Comparison of ENCODE assay signal across 1 cellular context in the genomic region with DNA sequence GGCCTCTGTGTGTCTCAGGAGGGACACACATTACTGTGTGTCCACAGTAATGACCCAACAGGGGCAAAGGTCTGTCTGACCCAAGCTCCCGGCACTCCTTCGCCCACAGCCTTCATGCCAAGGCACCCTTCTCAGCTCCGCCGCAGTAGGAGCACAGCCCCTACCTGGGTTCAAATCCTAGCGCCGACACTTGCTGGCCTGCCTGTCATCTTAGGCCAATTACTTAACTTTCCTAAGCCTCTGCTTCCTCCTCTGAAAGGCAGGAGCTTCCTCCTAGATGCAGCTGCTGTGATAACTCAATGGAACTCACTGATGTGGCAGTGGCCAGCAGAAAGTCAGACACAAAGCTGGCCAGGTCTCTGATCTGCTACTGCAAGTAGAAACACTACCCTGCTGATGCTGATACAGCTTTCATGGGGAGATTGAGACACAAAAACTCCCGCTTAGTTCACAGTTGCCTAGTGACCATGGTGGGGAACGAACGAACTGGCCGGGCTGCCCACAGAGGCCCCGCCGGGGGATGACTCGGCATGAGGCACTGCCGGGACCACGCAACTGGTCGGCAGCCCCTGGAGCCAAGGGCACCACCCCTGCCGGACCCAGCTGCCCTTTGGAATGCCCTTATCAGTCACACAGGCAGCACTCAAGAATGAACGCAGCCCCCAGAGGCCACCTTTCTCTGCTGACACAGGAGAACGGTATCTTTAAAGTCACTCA.
TF ChIP-seq lines count a peak whose summit lies in the region.

No MANE protein-coding gene starts in this region.

TF ChIP-seq in HepG2, 621 proteins besides CTCF, POLR2A, EP300 and RAD21 (continued from another document and continues in another):
- TF ChIP-seq, protein P1, sequence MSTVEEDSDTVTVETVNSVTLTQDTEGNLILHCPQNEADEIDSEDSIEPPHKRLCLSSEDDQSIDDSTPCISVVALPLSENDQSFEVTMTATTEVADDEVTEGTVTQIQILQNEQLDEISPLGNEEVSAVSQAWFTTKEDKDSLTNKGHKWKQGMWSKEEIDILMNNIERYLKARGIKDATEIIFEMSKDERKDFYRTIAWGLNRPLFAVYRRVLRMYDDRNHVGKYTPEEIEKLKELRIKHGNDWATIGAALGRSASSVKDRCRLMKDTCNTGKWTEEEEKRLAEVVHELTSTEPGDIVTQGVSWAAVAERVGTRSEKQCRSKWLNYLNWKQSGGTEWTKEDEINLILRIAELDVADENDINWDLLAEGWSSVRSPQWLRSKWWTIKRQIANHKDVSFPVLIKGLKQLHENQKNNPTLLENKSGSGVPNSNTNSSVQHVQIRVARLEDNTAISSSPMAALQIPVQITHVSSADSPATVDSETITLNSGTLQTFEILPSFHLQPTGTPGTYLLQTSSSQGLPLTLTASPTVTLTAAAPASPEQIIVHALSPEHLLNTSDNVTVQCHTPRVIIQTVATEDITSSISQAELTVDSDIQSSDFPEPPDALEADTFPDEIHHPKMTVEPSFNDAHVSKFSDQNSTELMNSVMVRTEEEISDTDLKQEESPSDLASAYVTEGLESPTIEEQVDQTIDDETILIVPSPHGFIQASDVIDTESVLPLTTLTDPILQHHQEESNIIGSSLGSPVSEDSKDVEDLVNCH (CRISPR knock-in tag; IDR thresholded peaks at IDR 0.05): no peak
- TF ChIP-seq, protein P2, sequence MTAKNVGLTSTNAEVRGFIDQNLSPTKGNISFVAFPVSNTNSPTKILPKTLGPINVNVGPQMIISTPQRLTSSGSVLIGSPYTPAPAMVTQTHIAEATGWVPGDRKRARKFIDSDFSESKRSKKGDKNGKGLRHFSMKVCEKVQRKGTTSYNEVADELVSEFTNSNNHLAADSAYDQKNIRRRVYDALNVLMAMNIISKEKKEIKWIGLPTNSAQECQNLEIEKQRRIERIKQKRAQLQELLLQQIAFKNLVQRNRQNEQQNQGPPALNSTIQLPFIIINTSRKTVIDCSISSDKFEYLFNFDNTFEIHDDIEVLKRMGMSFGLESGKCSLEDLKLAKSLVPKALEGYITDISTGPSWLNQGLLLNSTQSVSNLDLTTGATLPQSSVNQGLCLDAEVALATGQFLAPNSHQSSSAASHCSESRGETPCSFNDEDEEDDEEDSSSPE (CRISPR knock-in tag; IDR thresholded peaks at IDR 0.05): peak; percentile 7; the same call in 1 of the 2 replicates
- TF ChIP-seq ZNF816 (CRISPR knock-in tag; IDR thresholded peaks at IDR 0.05; ENCODE audit: borderline replicate concordance) (no peak), REPIN1 (CRISPR knock-in tag; IDR thresholded peaks at IDR 0.05; ENCODE audit: borderline replicate concordance, low read depth) (peak; percentile 35; the same call in 1 of the 2 replicates), PRMT3 (CRISPR knock-in tag; IDR thresholded peaks at IDR 0.05; ENCODE audit: borderline replicate concordance, low read depth) (0 out of 2 replicates have a peak, but pooled peaks have one; percentile 39), GATAD2A (CRISPR knock-in tag; IDR thresholded peaks at IDR 0.05) (peak; percentile 84), MED1 (CRISPR knock-in tag; IDR thresholded peaks at IDR 0.05) (peak; percentile 57), ZSCAN25 (CRISPR knock-in tag; IDR thresholded peaks at IDR 0.05) (peak; percentile 63; the same call in 1 of the 2 replicates), MBNL3 (CRISPR knock-in tag; conservative IDR thresholded peaks at IDR 0.05) (no peak), HNRNPLL (IDR thresholded peaks at IDR 0.05; ENCODE audit: low read depth, low read length, poor library complexity, severe bottlenecking) (peak; percentile 48), SOX6 (IDR thresholded peaks at IDR 0.05) (no peak), SOX6 (CRISPR knock-in tag; IDR thresholded peaks at IDR 0.05) (peak; percentile 38; the same call in 1 of the 2 replicates), MXI1 (IDR thresholded peaks at IDR 0.05; ENCODE audit: borderline replicate concordance, low read depth, low read length) (peak; percentile 50; the same call in 1 of the 3 replicates), IRX3 (CRISPR knock-in tag; IDR thresholded peaks at IDR 0.05; ENCODE audit: borderline replicate concordance, low read depth) (0 out of 2 replicates have a peak, but pooled peaks have one; percentile 54), ZBTB42 (CRISPR knock-in tag; IDR thresholded peaks at IDR 0.05) (0 out of 2 replicates have a peak, but pooled peaks have one; percentile 3), CHD4 (IDR thresholded peaks at IDR 0.05; ENCODE audit: borderline replicate concordance, low read length) (peak; percentile 63; the same call in 1 of the 2 replicates), DMAP1 (CRISPR knock-in tag; IDR thresholded peaks at IDR 0.05) (0 out of 2 replicates have a peak, but pooled peaks have one; percentile 7), MAFK (conservative IDR thresholded peaks at IDR 0.05 in 1 of 2, IDR thresholded peaks at IDR 0.05 in 1 of 2; ENCODE audit: low read length in 2 of 2) (peak; percentile 2 to 44; a peak in 2 of 4 replicates), ZNF644 (CRISPR knock-in tag; IDR thresholded peaks at IDR 0.05; ENCODE audit: low read depth) (peak; percentile 36; the same call in 1 of the 2 replicates), ZNF605 (CRISPR knock-in tag; IDR thresholded peaks at IDR 0.05) (0 out of 2 replicates have a peak, but pooled peaks have one; percentile 10), SALL1 (CRISPR knock-in tag; IDR thresholded peaks at IDR 0.05) (peak; percentile 31), MYC (CRISPR knock-in tag; IDR thresholded peaks at IDR 0.05; ENCODE audit: borderline replicate concordance) (peak; percentile 63), YEATS4 (CRISPR knock-in tag; IDR thresholded peaks at IDR 0.05; ENCODE audit: borderline replicate concordance) (0 out of 2 replicates have a peak, but pooled peaks have one; percentile 22), SYNCRIP (IDR thresholded peaks at IDR 0.05; ENCODE audit: insufficient read depth, low read depth, low read length) (no peak), GLI4 (CRISPR knock-in tag; IDR thresholded peaks at IDR 0.05; ENCODE audit: borderline replicate concordance) (peak; percentile 51; the same call in 1 of the 2 replicates), ZNF775 (CRISPR knock-in tag; IDR thresholded peaks at IDR 0.05; ENCODE audit: borderline replicate concordance) (no peak), KDM2A (CRISPR knock-in tag; IDR thresholded peaks at IDR 0.05; ENCODE audit: borderline replicate concordance, low read depth) (peak; percentile 53), ELF3 (CRISPR knock-in tag; IDR thresholded peaks at IDR 0.05) (0 out of 2 replicates have a peak, but pooled peaks have one; percentile 18), YEATS2 (CRISPR knock-in tag; IDR thresholded peaks at IDR 0.05; ENCODE audit: borderline replicate concordance) (no peak)
- TF ChIP-seq, protein P3, sequence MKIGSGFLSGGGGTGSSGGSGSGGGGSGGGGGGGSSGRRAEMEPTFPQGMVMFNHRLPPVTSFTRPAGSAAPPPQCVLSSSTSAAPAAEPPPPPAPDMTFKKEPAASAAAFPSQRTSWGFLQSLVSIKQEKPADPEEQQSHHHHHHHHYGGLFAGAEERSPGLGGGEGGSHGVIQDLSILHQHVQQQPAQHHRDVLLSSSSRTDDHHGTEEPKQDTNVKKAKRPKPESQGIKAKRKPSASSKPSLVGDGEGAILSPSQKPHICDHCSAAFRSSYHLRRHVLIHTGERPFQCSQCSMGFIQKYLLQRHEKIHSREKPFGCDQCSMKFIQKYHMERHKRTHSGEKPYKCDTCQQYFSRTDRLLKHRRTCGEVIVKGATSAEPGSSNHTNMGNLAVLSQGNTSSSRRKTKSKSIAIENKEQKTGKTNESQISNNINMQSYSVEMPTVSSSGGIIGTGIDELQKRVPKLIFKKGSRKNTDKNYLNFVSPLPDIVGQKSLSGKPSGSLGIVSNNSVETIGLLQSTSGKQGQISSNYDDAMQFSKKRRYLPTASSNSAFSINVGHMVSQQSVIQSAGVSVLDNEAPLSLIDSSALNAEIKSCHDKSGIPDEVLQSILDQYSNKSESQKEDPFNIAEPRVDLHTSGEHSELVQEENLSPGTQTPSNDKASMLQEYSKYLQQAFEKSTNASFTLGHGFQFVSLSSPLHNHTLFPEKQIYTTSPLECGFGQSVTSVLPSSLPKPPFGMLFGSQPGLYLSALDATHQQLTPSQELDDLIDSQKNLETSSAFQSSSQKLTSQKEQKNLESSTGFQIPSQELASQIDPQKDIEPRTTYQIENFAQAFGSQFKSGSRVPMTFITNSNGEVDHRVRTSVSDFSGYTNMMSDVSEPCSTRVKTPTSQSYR (CRISPR knock-in tag; IDR thresholded peaks at IDR 0.05; ENCODE audit: borderline replicate concordance): peak; percentile 30; the same call in 1 of the 2 replicates
- TF ChIP-seq, protein P4, sequence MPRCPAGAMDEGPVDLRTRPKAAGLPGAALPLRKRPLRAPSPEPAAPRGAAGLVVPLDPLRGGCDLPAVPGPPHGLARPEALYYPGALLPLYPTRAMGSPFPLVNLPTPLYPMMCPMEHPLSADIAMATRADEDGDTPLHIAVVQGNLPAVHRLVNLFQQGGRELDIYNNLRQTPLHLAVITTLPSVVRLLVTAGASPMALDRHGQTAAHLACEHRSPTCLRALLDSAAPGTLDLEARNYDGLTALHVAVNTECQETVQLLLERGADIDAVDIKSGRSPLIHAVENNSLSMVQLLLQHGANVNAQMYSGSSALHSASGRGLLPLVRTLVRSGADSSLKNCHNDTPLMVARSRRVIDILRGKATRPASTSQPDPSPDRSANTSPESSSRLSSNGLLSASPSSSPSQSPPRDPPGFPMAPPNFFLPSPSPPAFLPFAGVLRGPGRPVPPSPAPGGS (CRISPR knock-in tag; IDR thresholded peaks at IDR 0.05): peak; percentile 61; the same call in 1 of the 2 replicates
- TF ChIP-seq, protein P5, sequence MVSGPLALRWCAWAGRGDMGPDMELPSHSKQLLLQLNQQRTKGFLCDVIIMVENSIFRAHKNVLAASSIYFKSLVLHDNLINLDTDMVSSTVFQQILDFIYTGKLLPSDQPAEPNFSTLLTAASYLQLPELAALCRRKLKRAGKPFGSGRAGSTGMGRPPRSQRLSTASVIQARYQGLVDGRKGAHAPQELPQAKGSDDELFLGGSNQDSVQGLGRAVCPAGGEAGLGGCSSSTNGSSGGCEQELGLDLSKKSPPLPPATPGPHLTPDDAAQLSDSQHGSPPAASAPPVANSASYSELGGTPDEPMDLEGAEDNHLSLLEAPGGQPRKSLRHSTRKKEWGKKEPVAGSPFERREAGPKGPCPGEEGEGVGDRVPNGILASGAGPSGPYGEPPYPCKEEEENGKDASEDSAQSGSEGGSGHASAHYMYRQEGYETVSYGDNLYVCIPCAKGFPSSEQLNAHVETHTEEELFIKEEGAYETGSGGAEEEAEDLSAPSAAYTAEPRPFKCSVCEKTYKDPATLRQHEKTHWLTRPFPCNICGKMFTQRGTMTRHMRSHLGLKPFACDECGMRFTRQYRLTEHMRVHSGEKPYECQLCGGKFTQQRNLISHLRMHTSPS (CRISPR knock-in tag; IDR thresholded peaks at IDR 0.05; ENCODE audit: low read depth): peak; percentile 88
- TF ChIP-seq, protein P6, sequence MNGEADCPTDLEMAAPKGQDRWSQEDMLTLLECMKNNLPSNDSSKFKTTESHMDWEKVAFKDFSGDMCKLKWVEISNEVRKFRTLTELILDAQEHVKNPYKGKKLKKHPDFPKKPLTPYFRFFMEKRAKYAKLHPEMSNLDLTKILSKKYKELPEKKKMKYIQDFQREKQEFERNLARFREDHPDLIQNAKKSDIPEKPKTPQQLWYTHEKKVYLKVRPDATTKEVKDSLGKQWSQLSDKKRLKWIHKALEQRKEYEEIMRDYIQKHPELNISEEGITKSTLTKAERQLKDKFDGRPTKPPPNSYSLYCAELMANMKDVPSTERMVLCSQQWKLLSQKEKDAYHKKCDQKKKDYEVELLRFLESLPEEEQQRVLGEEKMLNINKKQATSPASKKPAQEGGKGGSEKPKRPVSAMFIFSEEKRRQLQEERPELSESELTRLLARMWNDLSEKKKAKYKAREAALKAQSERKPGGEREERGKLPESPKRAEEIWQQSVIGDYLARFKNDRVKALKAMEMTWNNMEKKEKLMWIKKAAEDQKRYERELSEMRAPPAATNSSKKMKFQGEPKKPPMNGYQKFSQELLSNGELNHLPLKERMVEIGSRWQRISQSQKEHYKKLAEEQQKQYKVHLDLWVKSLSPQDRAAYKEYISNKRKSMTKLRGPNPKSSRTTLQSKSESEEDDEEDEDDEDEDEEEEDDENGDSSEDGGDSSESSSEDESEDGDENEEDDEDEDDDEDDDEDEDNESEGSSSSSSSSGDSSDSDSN (CRISPR knock-in tag; IDR thresholded peaks at IDR 0.05): peak; percentile 54; the same call in 1 of the 2 replicates
- TF ChIP-seq, protein P7, sequence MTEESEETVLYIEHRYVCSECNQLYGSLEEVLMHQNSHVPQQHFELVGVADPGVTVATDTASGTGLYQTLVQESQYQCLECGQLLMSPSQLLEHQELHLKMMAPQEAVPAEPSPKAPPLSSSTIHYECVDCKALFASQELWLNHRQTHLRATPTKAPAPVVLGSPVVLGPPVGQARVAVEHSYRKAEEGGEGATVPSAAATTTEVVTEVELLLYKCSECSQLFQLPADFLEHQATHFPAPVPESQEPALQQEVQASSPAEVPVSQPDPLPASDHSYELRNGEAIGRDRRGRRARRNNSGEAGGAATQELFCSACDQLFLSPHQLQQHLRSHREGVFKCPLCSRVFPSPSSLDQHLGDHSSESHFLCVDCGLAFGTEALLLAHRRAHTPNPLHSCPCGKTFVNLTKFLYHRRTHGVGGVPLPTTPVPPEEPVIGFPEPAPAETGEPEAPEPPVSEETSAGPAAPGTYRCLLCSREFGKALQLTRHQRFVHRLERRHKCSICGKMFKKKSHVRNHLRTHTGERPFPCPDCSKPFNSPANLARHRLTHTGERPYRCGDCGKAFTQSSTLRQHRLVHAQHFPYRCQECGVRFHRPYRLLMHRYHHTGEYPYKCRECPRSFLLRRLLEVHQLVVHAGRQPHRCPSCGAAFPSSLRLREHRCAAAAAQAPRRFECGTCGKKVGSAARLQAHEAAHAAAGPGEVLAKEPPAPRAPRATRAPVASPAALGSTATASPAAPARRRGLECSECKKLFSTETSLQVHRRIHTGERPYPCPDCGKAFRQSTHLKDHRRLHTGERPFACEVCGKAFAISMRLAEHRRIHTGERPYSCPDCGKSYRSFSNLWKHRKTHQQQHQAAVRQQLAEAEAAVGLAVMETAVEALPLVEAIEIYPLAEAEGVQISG (CRISPR knock-in tag; IDR thresholded peaks at IDR 0.05): peak; percentile 54
- TF ChIP-seq, protein P8, sequence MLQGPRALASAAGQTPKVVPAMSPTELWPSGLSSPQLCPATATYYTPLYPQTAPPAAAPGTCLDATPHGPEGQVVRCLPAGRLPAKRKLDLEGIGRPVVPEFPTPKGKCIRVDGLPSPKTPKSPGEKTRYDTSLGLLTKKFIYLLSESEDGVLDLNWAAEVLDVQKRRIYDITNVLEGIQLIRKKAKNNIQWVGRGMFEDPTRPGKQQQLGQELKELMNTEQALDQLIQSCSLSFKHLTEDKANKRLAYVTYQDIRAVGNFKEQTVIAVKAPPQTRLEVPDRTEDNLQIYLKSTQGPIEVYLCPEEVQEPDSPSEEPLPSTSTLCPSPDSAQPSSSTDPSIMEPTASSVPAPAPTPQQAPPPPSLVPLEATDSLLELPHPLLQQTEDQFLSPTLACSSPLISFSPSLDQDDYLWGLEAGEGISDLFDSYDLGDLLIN (CRISPR knock-in tag; IDR thresholded peaks at IDR 0.05; ENCODE audit: borderline replicate concordance): no peak
- TF ChIP-seq, protein P9, sequence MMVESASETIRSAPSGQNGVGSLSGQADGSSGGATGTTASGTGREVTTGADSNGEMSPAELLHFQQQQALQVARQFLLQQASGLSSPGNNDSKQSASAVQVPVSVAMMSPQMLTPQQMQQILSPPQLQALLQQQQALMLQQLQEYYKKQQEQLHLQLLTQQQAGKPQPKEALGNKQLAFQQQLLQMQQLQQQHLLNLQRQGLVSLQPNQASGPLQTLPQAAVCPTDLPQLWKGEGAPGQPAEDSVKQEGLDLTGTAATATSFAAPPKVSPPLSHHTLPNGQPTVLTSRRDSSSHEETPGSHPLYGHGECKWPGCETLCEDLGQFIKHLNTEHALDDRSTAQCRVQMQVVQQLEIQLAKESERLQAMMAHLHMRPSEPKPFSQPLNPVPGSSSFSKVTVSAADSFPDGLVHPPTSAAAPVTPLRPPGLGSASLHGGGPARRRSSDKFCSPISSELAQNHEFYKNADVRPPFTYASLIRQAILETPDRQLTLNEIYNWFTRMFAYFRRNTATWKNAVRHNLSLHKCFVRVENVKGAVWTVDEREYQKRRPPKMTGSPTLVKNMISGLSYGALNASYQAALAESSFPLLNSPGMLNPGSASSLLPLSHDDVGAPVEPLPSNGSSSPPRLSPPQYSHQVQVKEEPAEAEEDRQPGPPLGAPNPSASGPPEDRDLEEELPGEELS (CRISPR knock-in tag; IDR thresholded peaks at IDR 0.05): peak; percentile 29
